Comparison of ENCODE assay signal across 20 cellular contexts in genomic region chr2:18900691-18901113, GRCh38.
DNase-seq lines count a peak whose midpoint lies in the region; ATAC-seq, FAIRE-seq and TF ChIP-seq lines count a peak whose summit lies in the region.
"Had no signal": no experiment of that assay in that cellular context is flagged by ENCODE, and none has a peak within 500 bp of the region (broad histone marks: within the 10 kb centered on the region; RNA-seq: fewer than 3 reads in every experiment).

No MANE protein-coding gene starts in this region.

- H3K27me3 ChIP-seq in liver (ENCODE audit: control insufficient read depth in 4 of 4, insufficient read depth in 4 of 4, low read length in 3 of 4): no peaks in the 10 kb centered on the region
- H3K27me3 ChIP-seq in HepG2 (ENCODE audit: control insufficient read depth in 1 of 2, insufficient read depth in 2 of 2, low read length in 2 of 2): no peaks in the 10 kb centered on the region
- no peaks in the 10 kb centered on the region for H3K27me3 ChIP-seq in right atrium auricular region

- no peaks in the 10 kb centered on the region for H3K79me2 ChIP-seq in HepG2 (ENCODE audit: insufficient read depth, low read length)

- no peaks in the 10 kb centered on the region for H3K9me3 ChIP-seq in liver (ENCODE audit: control insufficient read depth in 4 of 4, low read length in 3 of 4)
- no peaks in the 10 kb centered on the region for H3K9me3 ChIP-seq in HepG2 (ENCODE audit: low read length)
- H3K9me3 ChIP-seq in right atrium auricular region: peaks cover 0 to 2% of the 10 kb centered on the region in 2 donors

- H3K4me1 ChIP-seq in liver (ENCODE audit: control insufficient read depth in 4 of 4, insufficient read depth in 4 of 4, low read length in 3 of 4) (peaks cover 0 to 10% (median 2%) of the 10 kb centered on the region in 4 donors), HepG2 (ENCODE audit: insufficient read depth, low read length) (no peaks in the 10 kb centered on the region), right atrium auricular region (peaks cover 0 to 15% of the 10 kb centered on the region in 2 donors)

- H2AFZ ChIP-seq in HepG2 (ENCODE audit: low read length): no peak overlapping the region

- in situ Hi-C loops in HepG2 (cut with HindIII; ENCODE audit: extremely low pct_ligation_motif_present, low pct_unique_long_range_greater_than_20kb): no loop called here

- no peaks in the 10 kb centered on the region for H3K36me3 ChIP-seq in liver (ENCODE audit: control insufficient read depth in 4 of 4, insufficient read depth in 3 of 4, low read depth in 1 of 4, low read length in 3 of 4)
- no peaks in the 10 kb centered on the region for H3K36me3 ChIP-seq in HepG2 (replicated peaks in 1 of 2; ENCODE audit: control insufficient read depth in 1 of 2, insufficient read depth in 2 of 2, low read length in 2 of 2)
- no peaks in the 10 kb centered on the region for H3K36me3 ChIP-seq in right atrium auricular region

- TF ChIP-seq EP300 in HepG2 (IDR thresholded peaks at IDR 0.05; ENCODE audit: low read depth in 2 of 2, low read length in 2 of 2) (no peak), HepG2 (CRISPR knock-in tag; IDR thresholded peaks at IDR 0.05; ENCODE audit: borderline replicate concordance) (no peak)

- no peak for TF ChIP-seq RAD21 in liver (IDR thresholded peaks at IDR 0.05)
- no peak for TF ChIP-seq RAD21 in HepG2 (CRISPR knock-in tag; IDR thresholded peaks at IDR 0.05)

- ATAC-seq in HepG2 (no peak), sciatic nerve (peak; percentile 92), HG03108 (IDR thresholded peaks at IDR 0.05; ENCODE audit: unreplicated experiment) (no peak), GM18519 (IDR thresholded peaks at IDR 0.05; ENCODE audit: low FRiP score, unreplicated experiment) (no peak)
- ATAC-seq: K562 had no signal

- POLR2A ChIA-PET in HepG2 (lab: Yijun Ruan, JAX): no interaction called here

- H4K20me1 ChIP-seq in HepG2 (ENCODE audit: insufficient read depth, low read length): no peaks in the 10 kb centered on the region

- no peak overlapping the region for H3K4me3 ChIP-seq in liver (ENCODE audit: low read depth in 1 of 3, low read length in 3 of 3)
- H3K4me3 ChIP-seq in HepG2 (replicated peaks in 1 of 3; ENCODE audit: insufficient read depth in 1 of 3, low read depth in 2 of 3, low read length in 3 of 3): no peak overlapping the region
- H3K4me3 ChIP-seq in right atrium auricular region: no peak overlapping the region
- H3K4me3 ChIP-seq: K562 had no signal

- TF ChIP-seq POLR2A in HepG2 (IDR thresholded peaks at IDR 0.05; ENCODE audit: insufficient read depth in 1 of 2, low read depth in 2 of 2, low read length in 2 of 2): no peak

- no peak for TF ChIP-seq CTCF in liver (IDR thresholded peaks at IDR 0.05; ENCODE audit: low read depth, low read length, missing input control)
- TF ChIP-seq CTCF in HepG2 (CRISPR knock-in tag; IDR thresholded peaks at IDR 0.05): no peak
- no peak for TF ChIP-seq CTCF in right atrium auricular region (IDR thresholded peaks at IDR 0.05)

- FAIRE-seq in HepG2 (lab: Jason Lieb, UNC): no peak
- FAIRE-seq: A204.1, GM18507, K562 had no signal

- H3K4me2 ChIP-seq in HepG2 (ENCODE audit: low read depth, low read length): no peak overlapping the region

- intact Hi-C loops in HepG2 (cut with micrococcal nuclease; ENCODE audit: unreplicated experiment) (no loop called here), sciatic nerve (cut with DNase I) (no loop called here)

- CTCF ChIA-PET in HepG2 (lab: Yijun Ruan, JAX; ENCODE audit: low intra/inter-chr PET ratio, low total read pairs): no interaction called here

- no peak overlapping the region for H3K27ac ChIP-seq in liver (ENCODE audit: low read depth in 1 of 2, low read length in 2 of 2)
- no peak overlapping the region for H3K27ac ChIP-seq in HepG2 (ENCODE audit: extremely low read length, insufficient read depth, low read length)
- peak overlapping the region; percentile 40 to 62 for H3K27ac ChIP-seq in right atrium auricular region

- no peak overlapping the region for H3K9ac ChIP-seq in liver (ENCODE audit: low read depth in 1 of 2, low read length in 2 of 2)
- no peak overlapping the region for H3K9ac ChIP-seq in HepG2 (ENCODE audit: insufficient read depth, low read depth, low read length)

- no TSS peak for BruUV-seq in HepG2 (replicated peaks; lab: Mats Ljungman, UMichigan)

- DNase-seq in HepG2 (ENCODE audit: low spot score): no peak
- DNase-seq in right atrium auricular region (ENCODE audit: low spot score): no peak
- peak; percentile 61 for DNase-seq in sciatic nerve (ENCODE audit: low spot score)
- no peak for DNase-seq in T-helper 1 cell
- no peak for DNase-seq in dedifferentiated amniotic fluid mesenchymal stem cell (ENCODE audit: extremely low spot score)
- DNase-seq: activated CD4-positive, CD25-positive, alpha-beta regulatory T cell; activated CD8-positive, alpha-beta memory T cell treated with anti-CD3 and anti-CD28 coated beads, Interleukin-2, amount 50 U/mL, for 4 hours; activated naive CD8-positive, alpha-beta T cell treated with anti-CD3 and anti-CD28 coated beads for 36 hours; COR-L47; GDM1; NCI-H1417 treated with DMSO at 0.1 percent for 48 hours; OCI-M1; stimulated activated CD4-positive, alpha-beta T cell treated with anti-CD3 and anti-CD28 coated beads, Interleukin-4, amount 100 ng/mL, for 1 hour; SW 1271 had no signal

TF ChIP-seq in liver, 16 proteins besides CTCF, POLR2A, EP300 and RAD21:
- TF ChIP-seq MAX (IDR thresholded peaks at IDR 0.05): no peak
- TF ChIP-seq NR2F2 (IDR thresholded peaks at IDR 0.05): peak; percentile 46

TF ChIP-seq in HepG2, 621 proteins besides CTCF, POLR2A, EP300 and RAD21:
- TF ChIP-seq ISL2 (CRISPR knock-in tag; IDR thresholded peaks at IDR 0.05): no peak
- TF ChIP-seq ZNF883 (CRISPR knock-in tag; IDR thresholded peaks at IDR 0.05; ENCODE audit: not compliant biosample characterization): no peak
- TF ChIP-seq ZSCAN9 (CRISPR knock-in tag; IDR thresholded peaks at IDR 0.05; ENCODE audit: borderline replicate concordance): no peak
- TF ChIP-seq ZKSCAN1 (IDR thresholded peaks at IDR 0.05; ENCODE audit: low read length): no peak
- TF ChIP-seq ZNF710 (CRISPR knock-in tag; IDR thresholded peaks at IDR 0.05; ENCODE audit: borderline replicate concordance): no peak
- no peak for TF ChIP-seq ZNF180 (CRISPR knock-in tag; IDR thresholded peaks at IDR 0.05; ENCODE audit: borderline replicate concordance, low read depth)
- TF ChIP-seq BCL6 (CRISPR knock-in tag; IDR thresholded peaks at IDR 0.05): no peak
- TF ChIP-seq ISX (CRISPR knock-in tag; conservative IDR thresholded peaks at IDR 0.05): no peak
- TF ChIP-seq ATM (IDR thresholded peaks at IDR 0.05; ENCODE audit: borderline replicate concordance): no peak
- TF ChIP-seq RFXANK (CRISPR knock-in tag; IDR thresholded peaks at IDR 0.05): no peak

Comparison
In these comparisons a context has a peak if more than half of its experiments do, and no peak if none do; other contexts are left out.
1. H3K27ac ChIP-seq: peak in right atrium auricular region (2 of 2); none in liver (0 of 2) and HepG2 (single experiment).